In the genomic region with DNA sequence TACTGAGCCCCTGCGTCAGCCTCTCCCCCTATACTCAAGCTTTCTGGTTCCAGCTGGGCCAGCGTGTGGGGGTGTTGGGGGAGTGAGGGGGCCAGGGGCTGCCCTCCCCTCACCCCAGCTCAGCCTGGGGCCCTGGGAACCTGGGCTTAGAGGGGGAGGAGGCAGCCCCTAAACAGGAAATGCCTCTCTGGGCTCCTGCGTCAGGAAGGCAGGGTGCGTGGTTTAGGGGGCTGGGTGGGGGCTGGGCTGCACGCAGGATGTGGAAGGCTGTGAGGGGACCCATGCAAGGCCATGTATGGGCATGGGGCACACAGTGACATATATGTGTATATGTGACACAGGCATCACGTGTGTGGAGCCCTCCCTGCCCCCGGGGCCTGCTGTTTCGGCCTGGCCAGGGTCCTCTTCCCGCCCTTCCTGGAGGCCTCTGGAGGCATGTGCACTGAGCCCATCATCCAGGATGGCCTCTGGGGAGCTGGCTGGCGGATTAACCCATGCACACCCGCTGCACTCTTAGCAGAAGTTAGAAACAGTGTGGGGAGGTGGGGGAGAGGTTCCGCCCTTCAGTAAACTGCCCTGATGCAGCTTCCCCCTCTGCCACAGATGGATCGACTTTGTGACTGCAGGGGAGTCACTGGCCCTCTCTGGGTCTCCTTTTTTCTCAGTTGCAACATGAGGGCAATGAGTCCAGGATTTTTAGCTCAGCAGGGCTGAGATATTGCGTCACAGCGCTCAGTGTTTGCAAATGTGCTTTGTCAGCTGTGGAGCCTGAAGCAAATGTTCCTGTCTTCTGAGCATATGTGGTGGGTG, we compare ENCODE assay signal across 8 cellular contexts. TPM values are rescaled to one million over a fixed set of nuclear protein-coding genes. Genes with fewer than 3 reads are reported as not detected.
DNase-seq lines count a peak whose midpoint lies in the region; ATAC-seq, FAIRE-seq and TF ChIP-seq lines count a peak whose summit lies in the region.

No MANE protein-coding gene starts in this region.

- no peaks in the 10 kb centered on the region for H3K36me3 Mint-ChIP-seq in MCF 10A (ENCODE audit: insufficient read depth, unreplicated experiment)

- H3K4me3 ChIP-seq in OCI-LY7 (ENCODE audit: low read depth, low read length, poor library complexity, severe bottlenecking), result peak overlapping the region; percentile 49
- peak overlapping the region; percentile 11 to 66 (median 24) for H3K4me3 ChIP-seq in HepG2 (replicated peaks in 1 of 3; ENCODE audit: insufficient read depth in 1 of 3, low read depth in 2 of 3, low read length in 3 of 3)
- peak overlapping the region; percentile 10 to 45 (median 40) for H3K4me3 ChIP-seq in subcutaneous abdominal adipose tissue (ENCODE audit: low read depth in 1 of 5, low read length in 5 of 5)

- intact Hi-C loops in OCI-LY7 (cut with micrococcal nuclease; ENCODE audit: unreplicated experiment), result no loop called here
- intact Hi-C loops in MCF 10A (cut with micrococcal nuclease), result no loop called here
- intact Hi-C loops in HepG2 (cut with micrococcal nuclease; ENCODE audit: unreplicated experiment), result loop anchor here (10.0 kb wide), 1 partner anchor 67 kb away; no protein-coding TSS in a partner anchor

- H3K9me3 Mint-ChIP-seq in MCF 10A (ENCODE audit: unreplicated experiment), result no peaks in the 10 kb centered on the region

- H3K79me2 ChIP-seq in OCI-LY7 (ENCODE audit: insufficient read depth, low read depth, low read length), result no peaks in the 10 kb centered on the region
- H3K79me2 ChIP-seq in HepG2 (ENCODE audit: insufficient read depth, low read length), result no peaks in the 10 kb centered on the region

- H3K9me3 ChIP-seq in OCI-LY7 (ENCODE audit: low read length) (no peaks in the 10 kb centered on the region), HepG2 (ENCODE audit: low read length) (no peaks in the 10 kb centered on the region), subcutaneous abdominal adipose tissue (ENCODE audit: control insufficient read depth in 5 of 5, low read length in 5 of 5) (no peaks in the 10 kb centered on the region)

- peaks cover 36% of the 10 kb centered on the region for H3K4me1 ChIP-seq in OCI-LY7 (ENCODE audit: insufficient read depth, low read length, poor library complexity, severe bottlenecking)
- peaks cover 50% of the 10 kb centered on the region for H3K4me1 ChIP-seq in HepG2 (ENCODE audit: insufficient read depth, low read length)
- peaks cover 21 to 81% (median 79%) of the 10 kb centered on the region in 5 donors for H3K4me1 ChIP-seq in subcutaneous abdominal adipose tissue (ENCODE audit: control insufficient read depth in 5 of 5, insufficient read depth in 5 of 5, low read length in 5 of 5)

- in situ Hi-C loops in HepG2 (cut with HindIII; ENCODE audit: extremely low pct_ligation_motif_present, low pct_unique_long_range_greater_than_20kb), result no loop called here

- TF ChIP-seq CTCF in OCI-LY7 (conservative IDR thresholded peaks at IDR 0.05; ENCODE audit: low read length), result no peak
- TF ChIP-seq CTCF in MCF 10A (IDR thresholded peaks at IDR 0.05; ENCODE audit: unreplicated experiment), result no peak
- TF ChIP-seq CTCF in HepG2 (CRISPR knock-in tag; IDR thresholded peaks at IDR 0.05), result no peak

- H3K9ac ChIP-seq in HepG2 (ENCODE audit: insufficient read depth, low read depth, low read length) (peak overlapping the region; percentile 40), subcutaneous abdominal adipose tissue (ENCODE audit: low read length in 5 of 5) (no peak overlapping the region)

- peak overlapping the region; percentile 50 for H3K4me3 Mint-ChIP-seq in MCF 10A (ENCODE audit: unreplicated experiment)

- peak; percentile 38 for TF ChIP-seq POLR2A in GM19193 (IDR thresholded peaks at IDR 0.05; ENCODE audit: extremely low read depth, insufficient read depth, insufficient read length)
- TF ChIP-seq POLR2A in HepG2 (IDR thresholded peaks at IDR 0.05; ENCODE audit: insufficient read depth in 1 of 2, low read depth in 2 of 2, low read length in 2 of 2), result no peak

- H3K27ac Mint-ChIP-seq in MCF 10A (ENCODE audit: low read depth, unreplicated experiment), result peak overlapping the region; percentile 86

- no peaks in the 10 kb centered on the region for H4K20me1 ChIP-seq in OCI-LY7 (ENCODE audit: insufficient read depth, low read length)
- no peaks in the 10 kb centered on the region for H4K20me1 ChIP-seq in HepG2 (ENCODE audit: insufficient read depth, low read length)

- WGBS in HepG2 (ENCODE audit: low lambda C conversion rate), result 10% methylated on average over 6 of the region's 15 CpGs

- peak; percentile 66 for FAIRE-seq in HepG2 (lab: Jason Lieb, UNC)

- POLR2A ChIA-PET in OCI-LY7 (lab: Charles Lee) (interaction anchor here (0.6 to 1.2 kb wide), 2 partner anchors 32 to 39 kb away, joined by 3 read pairs; no protein-coding TSS in a partner anchor), MCF 10A (lab: Yijun Ruan, JAX) (interaction anchor here (0.6 to 3.0 kb wide), 12 partner anchors 9 to 460 kb away, joined by 3 to 23 read pairs (median 4); a partner anchor contains a TSS), HepG2 (lab: Yijun Ruan, JAX) (interaction anchor here (1.0 to 3.7 kb wide), 9 partner anchors 9 to 50 kb away, joined by 3 to 28 read pairs (median 6); a partner anchor contains a TSS)

- H3K36me3 ChIP-seq in OCI-LY7 (ENCODE audit: insufficient read depth, low read length), result no peaks in the 10 kb centered on the region
- H3K36me3 ChIP-seq in HepG2 (replicated peaks in 1 of 2; ENCODE audit: control insufficient read depth in 1 of 2, insufficient read depth in 2 of 2, low read length in 2 of 2), result no peaks in the 10 kb centered on the region
- H3K36me3 ChIP-seq in subcutaneous abdominal adipose tissue (ENCODE audit: control insufficient read depth in 5 of 5, insufficient read depth in 5 of 5, low read length in 5 of 5), result no peaks in the 10 kb centered on the region

- TF ChIP-seq RAD21 in HepG2 (CRISPR knock-in tag; IDR thresholded peaks at IDR 0.05), result peak; percentile 6; the same call in 1 of the 2 replicates

- TF ChIP-seq EP300 in HepG2 (IDR thresholded peaks at IDR 0.05; ENCODE audit: low read depth in 2 of 2, low read length in 2 of 2), result peak in 1 of 2 experiments; percentile 18; a peak in 1 of 4 replicates
- TF ChIP-seq EP300 in HepG2 (CRISPR knock-in tag; IDR thresholded peaks at IDR 0.05; ENCODE audit: borderline replicate concordance), result no peak

- H3K27me3 Mint-ChIP-seq in MCF 10A (ENCODE audit: insufficient read depth, unreplicated experiment), result no peaks in the 10 kb centered on the region

- peaks cover 22% of the 10 kb centered on the region for H3K4me1 Mint-ChIP-seq in MCF 10A (ENCODE audit: insufficient read depth, unreplicated experiment)

- peak overlapping the region; percentile 83 for H2AFZ ChIP-seq in OCI-LY7 (ENCODE audit: low read length)
- no peak overlapping the region for H2AFZ ChIP-seq in HepG2 (ENCODE audit: low read length)

- ATAC-seq in HepG2 (peak; percentile 10), HG03571 (IDR thresholded peaks at IDR 0.05; ENCODE audit: unreplicated experiment) (no peak), HG03159 (IDR thresholded peaks at IDR 0.05; ENCODE audit: unreplicated experiment) (no peak)

- 0 out of 5 replicates have a peak, but pooled peaks cover 0 to 6% of the 10 kb centered on the region in 2 experiments for H3K27me3 ChIP-seq in HepG2 (ENCODE audit: control insufficient read depth in 1 of 2, insufficient read depth in 2 of 2, low read length in 2 of 2)
- no peaks in the 10 kb centered on the region for H3K27me3 ChIP-seq in subcutaneous abdominal adipose tissue (ENCODE audit: control insufficient read depth in 5 of 5, insufficient read depth in 4 of 5, low read length in 5 of 5)

- CTCF ChIA-PET in OCI-LY7 (lab: Charles Lee; ENCODE audit: unreplicated experiment), result interaction anchor here (0.9 to 1.0 kb wide), 2 partner anchors 51 to 54 kb away, joined by 3 to 4 read pairs; a partner anchor contains a TSS
- CTCF ChIA-PET in MCF 10A (lab: Yijun Ruan, JAX), result interaction anchor here (0.8 to 1.2 kb wide), 3 partner anchors 17 to 34 kb away, joined by 3 to 4 read pairs (median 4); a partner anchor contains a TSS
- CTCF ChIA-PET in HepG2 (lab: Yijun Ruan, JAX; ENCODE audit: low intra/inter-chr PET ratio, low total read pairs), result no interaction called here

- H3K27ac ChIP-seq in OCI-LY7 (ENCODE audit: low read depth, low read length, poor library complexity, severe bottlenecking) (peak overlapping the region; percentile 83), HepG2 (ENCODE audit: extremely low read length, insufficient read depth, low read length) (peak overlapping the region; percentile 32), subcutaneous abdominal adipose tissue (ENCODE audit: low read depth, low read length) (peak overlapping the region; percentile 80)

- BruUV-seq in OCI-LY7 (replicated peaks; lab: Mats Ljungman, UMichigan), result no TSS peak
- BruUV-seq in MCF 10A (replicated peaks; lab: Mats Ljungman, UMichigan), result no TSS peak
- BruUV-seq in HepG2 (replicated peaks; lab: Mats Ljungman, UMichigan), result no TSS peak

- H3K4me2 ChIP-seq in OCI-LY7 (ENCODE audit: low read length), result peak overlapping the region; percentile 81
- peak overlapping the region; percentile 78 for H3K4me2 ChIP-seq in HepG2 (ENCODE audit: low read depth, low read length)

- peak; percentile 80 for DNase-seq in OCI-LY7 (ENCODE audit: low spot score)
- DNase-seq in MCF 10A (ENCODE audit: unreplicated experiment), result peak; percentile 90
- peak; percentile 70 for DNase-seq in HepG2 (ENCODE audit: low spot score)
- DNase-seq in NCI-H187 treated with DMSO at 0.1 percent for 48 hours (lab: John Stamatoyannopoulos, UW), result no peak

- no peaks in the 10 kb centered on the region for H3K9me2 ChIP-seq in OCI-LY7 (ENCODE audit: insufficient read depth, low read length)

RNA-seq across cellular contexts. Expression of a gene that starts 1.1 kb away (rescaled TPM):
- 0.08 TPM in 1 of 2 replicates, not detected in the other for total RNA-seq in OCI-LY7 (2014; rRNA removed; shearing (Covaris generic))
- 0.18 and 0.46 TPM in 2 replicates for total RNA-seq in OCI-LY7 (2022)
- total RNA-seq in MCF 10A (2022), result not detected in 2 replicates
- 0.20 and 0.35 TPM in 2 replicates for total RNA-seq in HepG2 (2016; rRNA removed; fragmentation: Illumina TruSeq; extraction: Trizol)
- not detected in 2 replicates for total RNA-seq in HepG2 (2016; cell fraction: cytosol; rRNA removed; fragmentation: Illumina TruSeq; extraction: Trizol; ENCODE audit: low read depth)
- 0.09 and 0.35 TPM in 2 replicates for total RNA-seq in HepG2 (2016; cell fraction: insoluble cytoplasmic fraction; rRNA removed; fragmentation: Illumina TruSeq; extraction: Trizol)
- 0.06 TPM in 1 of 2 replicates, not detected in the other for total RNA-seq in HepG2 (2016; cell fraction: membrane; rRNA removed; fragmentation: Illumina TruSeq; extraction: Trizol)
- total RNA-seq in HepG2 (2016; cell fraction: nucleus; rRNA removed; fragmentation: Illumina TruSeq; extraction: Trizol), result 0.37 and 0.44 TPM in 2 replicates
- 0.20 and 0.25 TPM in 2 replicates for polyA plus RNA-seq in HepG2 (2011; rRNA removed)
- 0.23 and 0.32 TPM in 2 replicates for polyA plus RNA-seq in HepG2 (2011; cell fraction: cytosol; rRNA removed)
- polyA plus RNA-seq in HepG2 (2011; cell fraction: nucleus; rRNA removed), result 0.80 and 0.85 TPM in 2 replicates
- polyA plus RNA-seq in HepG2 (2012), result 0.51 and 1.1 TPM in 2 replicates
- polyA plus RNA-seq in HepG2 (2016; cell fraction: cytosol; fragmentation: Illumina TruSeq; extraction: Trizol; ENCODE audit: low read depth), result 0.08 and 0.09 TPM in 2 replicates
- 0.27 and 0.71 TPM in 2 replicates for polyA plus RNA-seq in HepG2 (2016; cell fraction: insoluble cytoplasmic fraction; fragmentation: Illumina TruSeq; extraction: Trizol; ENCODE audit: low read depth)
- polyA plus RNA-seq in HepG2 (2016; cell fraction: membrane; fragmentation: Illumina TruSeq; extraction: Trizol; ENCODE audit: low read depth), result 0.18 and 0.36 TPM in 2 replicates
- 2.6 and 2.7 TPM in 2 replicates for polyA plus RNA-seq in HepG2 (2016; cell fraction: nucleus; fragmentation: Illumina TruSeq; extraction: Trizol; ENCODE audit: insufficient read depth, low read depth)
- polyA minus RNA-seq in HepG2 (2011; rRNA and poly(A)+ RNA removed; ENCODE audit: low replicate concordance), result 0.09 and 1.0 TPM in 2 replicates
- 0.40 and 0.88 TPM in 2 replicates for polyA minus RNA-seq in HepG2 (2011; cell fraction: cytosol; rRNA and poly(A)+ RNA removed)
- polyA minus RNA-seq in HepG2 (2011; cell fraction: nucleus; rRNA and poly(A)+ RNA removed), result 0.26 and 0.50 TPM in 2 replicates

RNA-seq across cellular contexts. Expression of a gene that starts 18.3 kb away (rescaled TPM):
- 1.2 and 1.6 TPM in 2 replicates for total RNA-seq in OCI-LY7 (2014; rRNA removed; shearing (Covaris generic))
- total RNA-seq in OCI-LY7 (2022) (2.9 and 3.7 TPM in 2 replicates), MCF 10A (2022) (38.7 and 50.2 TPM in 2 replicates), HepG2 (2016; rRNA removed; fragmentation: Illumina TruSeq; extraction: Trizol) (3.9 and 4.1 TPM in 2 replicates)
- total RNA-seq in HepG2 (2016; cell fraction: cytosol; rRNA removed; fragmentation: Illumina TruSeq; extraction: Trizol; ENCODE audit: low read depth), result 1.6 and 2.4 TPM in 2 replicates
- 3.5 and 4.5 TPM in 2 replicates for total RNA-seq in HepG2 (2016; cell fraction: insoluble cytoplasmic fraction; rRNA removed; fragmentation: Illumina TruSeq; extraction: Trizol)
- 2.0 and 2.9 TPM in 2 replicates for total RNA-seq in HepG2 (2016; cell fraction: membrane; rRNA removed; fragmentation: Illumina TruSeq; extraction: Trizol)
- 3.5 TPM in 2 replicates for total RNA-seq in HepG2 (2016; cell fraction: nucleus; rRNA removed; fragmentation: Illumina TruSeq; extraction: Trizol)
- polyA plus RNA-seq in HepG2 (2011; rRNA removed), result 2.4 and 4.2 TPM in 2 replicates
- 3.6 and 24.3 TPM in 2 replicates for polyA plus RNA-seq in HepG2 (2011; cell fraction: cytosol; rRNA removed)
- 13.9 and 17.2 TPM in 2 replicates for polyA plus RNA-seq in HepG2 (2011; cell fraction: nucleus; rRNA removed)
- 3.3 TPM in 2 replicates for polyA plus RNA-seq in HepG2 (2012)
- polyA plus RNA-seq in HepG2 (2016; cell fraction: cytosol; fragmentation: Illumina TruSeq; extraction: Trizol; ENCODE audit: low read depth), result 0.76 and 1.0 TPM in 2 replicates
- 2.9 and 4.1 TPM in 2 replicates for polyA plus RNA-seq in HepG2 (2016; cell fraction: insoluble cytoplasmic fraction; fragmentation: Illumina TruSeq; extraction: Trizol; ENCODE audit: low read depth)
- polyA plus RNA-seq in HepG2 (2016; cell fraction: membrane; fragmentation: Illumina TruSeq; extraction: Trizol; ENCODE audit: low read depth), result 1.4 and 2.1 TPM in 2 replicates
- polyA plus RNA-seq in HepG2 (2016; cell fraction: nucleus; fragmentation: Illumina TruSeq; extraction: Trizol; ENCODE audit: insufficient read depth, low read depth), result 8.7 and 9.1 TPM in 2 replicates
- polyA minus RNA-seq in HepG2 (2011; rRNA and poly(A)+ RNA removed; ENCODE audit: low replicate concordance), result 6.2 and 14.2 TPM in 2 replicates
- 2.4 and 4.0 TPM in 2 replicates for polyA minus RNA-seq in HepG2 (2011; cell fraction: cytosol; rRNA and poly(A)+ RNA removed)
- 2.0 and 2.4 TPM in 2 replicates for polyA minus RNA-seq in HepG2 (2011; cell fraction: nucleus; rRNA and poly(A)+ RNA removed)

RNA-seq across cellular contexts. Expression of a gene that starts 26.3 kb away (rescaled TPM):
- not detected in 2 replicates for total RNA-seq in OCI-LY7 (2014; rRNA removed; shearing (Covaris generic))
- not detected in 2 replicates for total RNA-seq in OCI-LY7 (2022)
- total RNA-seq in MCF 10A (2022), result 0.12 TPM in 1 of 2 replicates, not detected in the other
- total RNA-seq in HepG2 (2016; rRNA removed; fragmentation: Illumina TruSeq; extraction: Trizol), result 0.10 and 0.18 TPM in 2 replicates
- total RNA-seq in HepG2 (2016; cell fraction: cytosol; rRNA removed; fragmentation: Illumina TruSeq; extraction: Trizol; ENCODE audit: low read depth), result 0.09 and 0.10 TPM in 2 replicates
- 0.09 and 0.13 TPM in 2 replicates for total RNA-seq in HepG2 (2016; cell fraction: insoluble cytoplasmic fraction; rRNA removed; fragmentation: Illumina TruSeq; extraction: Trizol)
- 0.10 and 0.15 TPM in 2 replicates for total RNA-seq in HepG2 (2016; cell fraction: membrane; rRNA removed; fragmentation: Illumina TruSeq; extraction: Trizol)
- total RNA-seq in HepG2 (2016; cell fraction: nucleus; rRNA removed; fragmentation: Illumina TruSeq; extraction: Trizol), result 0.13 and 0.19 TPM in 2 replicates
- polyA plus RNA-seq in HepG2 (2011; rRNA removed), result 0.33 and 0.48 TPM in 2 replicates
- 0.35 and 0.48 TPM in 2 replicates for polyA plus RNA-seq in HepG2 (2011; cell fraction: cytosol; rRNA removed)
- 0.74 and 0.76 TPM in 2 replicates for polyA plus RNA-seq in HepG2 (2011; cell fraction: nucleus; rRNA removed)
- polyA plus RNA-seq in HepG2 (2012), result 0.40 and 0.52 TPM in 2 replicates
- polyA plus RNA-seq in HepG2 (2016; cell fraction: cytosol; fragmentation: Illumina TruSeq; extraction: Trizol; ENCODE audit: low read depth), result 0.07 TPM in 1 of 2 replicates, not detected in the other
- 0.14 and 0.15 TPM in 2 replicates for polyA plus RNA-seq in HepG2 (2016; cell fraction: insoluble cytoplasmic fraction; fragmentation: Illumina TruSeq; extraction: Trizol; ENCODE audit: low read depth)
- polyA plus RNA-seq in HepG2 (2016; cell fraction: membrane; fragmentation: Illumina TruSeq; extraction: Trizol; ENCODE audit: low read depth), result 0.11 and 0.16 TPM in 2 replicates
- polyA plus RNA-seq in HepG2 (2016; cell fraction: nucleus; fragmentation: Illumina TruSeq; extraction: Trizol; ENCODE audit: insufficient read depth, low read depth), result 0.17 and 0.18 TPM in 2 replicates
- 0.09 and 1.0 TPM in 2 replicates for polyA minus RNA-seq in HepG2 (2011; rRNA and poly(A)+ RNA removed; ENCODE audit: low replicate concordance)
- polyA minus RNA-seq in HepG2 (2011; cell fraction: cytosol; rRNA and poly(A)+ RNA removed), result 0.26 and 0.30 TPM in 2 replicates
- polyA minus RNA-seq in HepG2 (2011; cell fraction: nucleus; rRNA and poly(A)+ RNA removed), result 0.62 and 0.77 TPM in 2 replicates

RNA-seq across cellular contexts. Expression of a gene that starts 26.9 kb away (rescaled TPM):
- 43.8 and 56.2 TPM in 2 replicates for total RNA-seq in OCI-LY7 (2014; rRNA removed; shearing (Covaris generic))
- total RNA-seq in OCI-LY7 (2022) (35.9 and 43.1 TPM in 2 replicates), MCF 10A (2022) (53.2 and 55.4 TPM in 2 replicates), HepG2 (2016; rRNA removed; fragmentation: Illumina TruSeq; extraction: Trizol) (55.7 and 63.1 TPM in 2 replicates)
- 15.1 and 18.0 TPM in 2 replicates for total RNA-seq in HepG2 (2016; cell fraction: cytosol; rRNA removed; fragmentation: Illumina TruSeq; extraction: Trizol; ENCODE audit: low read depth)
- total RNA-seq in HepG2 (2016; cell fraction: insoluble cytoplasmic fraction; rRNA removed; fragmentation: Illumina TruSeq; extraction: Trizol), result 55.6 and 65.9 TPM in 2 replicates
- total RNA-seq in HepG2 (2016; cell fraction: membrane; rRNA removed; fragmentation: Illumina TruSeq; extraction: Trizol), result 28.2 and 32.2 TPM in 2 replicates
- total RNA-seq in HepG2 (2016; cell fraction: nucleus; rRNA removed; fragmentation: Illumina TruSeq; extraction: Trizol), result 23.2 and 25.5 TPM in 2 replicates
- polyA plus RNA-seq in HepG2 (2011; rRNA removed), result 15.8 and 16.8 TPM in 2 replicates
- 15.3 and 20.1 TPM in 2 replicates for polyA plus RNA-seq in HepG2 (2011; cell fraction: cytosol; rRNA removed)
- polyA plus RNA-seq in HepG2 (2011; cell fraction: nucleus; rRNA removed), result 19.9 and 20.4 TPM in 2 replicates
- 8.8 and 11.6 TPM in 2 replicates for polyA plus RNA-seq in HepG2 (2012)
- 11.6 and 12.3 TPM in 2 replicates for polyA plus RNA-seq in HepG2 (2016; cell fraction: cytosol; fragmentation: Illumina TruSeq; extraction: Trizol; ENCODE audit: low read depth)
- polyA plus RNA-seq in HepG2 (2016; cell fraction: insoluble cytoplasmic fraction; fragmentation: Illumina TruSeq; extraction: Trizol; ENCODE audit: low read depth), result 54.5 and 57.6 TPM in 2 replicates
- polyA plus RNA-seq in HepG2 (2016; cell fraction: membrane; fragmentation: Illumina TruSeq; extraction: Trizol; ENCODE audit: low read depth), result 20.8 and 22.1 TPM in 2 replicates
- 38.8 and 42.9 TPM in 2 replicates for polyA plus RNA-seq in HepG2 (2016; cell fraction: nucleus; fragmentation: Illumina TruSeq; extraction: Trizol; ENCODE audit: insufficient read depth, low read depth)
- 8.1 and 30.0 TPM in 2 replicates for polyA minus RNA-seq in HepG2 (2011; rRNA and poly(A)+ RNA removed; ENCODE audit: low replicate concordance)
- polyA minus RNA-seq in HepG2 (2011; cell fraction: cytosol; rRNA and poly(A)+ RNA removed), result 2.9 TPM in 2 replicates
- 4.2 and 5.5 TPM in 2 replicates for polyA minus RNA-seq in HepG2 (2011; cell fraction: nucleus; rRNA and poly(A)+ RNA removed)

RNA-seq across cellular contexts. Expression of a gene that starts 29.0 kb away (rescaled TPM):
- total RNA-seq in OCI-LY7 (2014; rRNA removed; shearing (Covaris generic)), result 63.9 and 73.4 TPM in 2 replicates
- total RNA-seq in OCI-LY7 (2022) (44.9 and 57.2 TPM in 2 replicates), MCF 10A (2022) (143 and 144 TPM in 2 replicates), HepG2 (2016; rRNA removed; fragmentation: Illumina TruSeq; extraction: Trizol) (78.9 and 145 TPM in 2 replicates)
- 67.9 and 97.5 TPM in 2 replicates for total RNA-seq in HepG2 (2016; cell fraction: cytosol; rRNA removed; fragmentation: Illumina TruSeq; extraction: Trizol; ENCODE audit: low read depth)
- total RNA-seq in HepG2 (2016; cell fraction: insoluble cytoplasmic fraction; rRNA removed; fragmentation: Illumina TruSeq; extraction: Trizol), result 79.1 and 144 TPM in 2 replicates
- 74.6 and 94.5 TPM in 2 replicates for total RNA-seq in HepG2 (2016; cell fraction: membrane; rRNA removed; fragmentation: Illumina TruSeq; extraction: Trizol)
- total RNA-seq in HepG2 (2016; cell fraction: nucleus; rRNA removed; fragmentation: Illumina TruSeq; extraction: Trizol), result 100 and 123 TPM in 2 replicates
- 133 and 166 TPM in 2 replicates for polyA plus RNA-seq in HepG2 (2011; rRNA removed)
- polyA plus RNA-seq in HepG2 (2011; cell fraction: cytosol; rRNA removed), result 145 and 216 TPM in 2 replicates
- 188 and 197 TPM in 2 replicates for polyA plus RNA-seq in HepG2 (2011; cell fraction: nucleus; rRNA removed)
- polyA plus RNA-seq in HepG2 (2012), result 82.1 and 113 TPM in 2 replicates
- 70.4 and 85.6 TPM in 2 replicates for polyA plus RNA-seq in HepG2 (2016; cell fraction: cytosol; fragmentation: Illumina TruSeq; extraction: Trizol; ENCODE audit: low read depth)
- 74.0 and 87.7 TPM in 2 replicates for polyA plus RNA-seq in HepG2 (2016; cell fraction: insoluble cytoplasmic fraction; fragmentation: Illumina TruSeq; extraction: Trizol; ENCODE audit: low read depth)
- polyA plus RNA-seq in HepG2 (2016; cell fraction: membrane; fragmentation: Illumina TruSeq; extraction: Trizol; ENCODE audit: low read depth), result 69.4 and 78.0 TPM in 2 replicates
- polyA plus RNA-seq in HepG2 (2016; cell fraction: nucleus; fragmentation: Illumina TruSeq; extraction: Trizol; ENCODE audit: insufficient read depth, low read depth), result 157 and 186 TPM in 2 replicates
- 241 and 330 TPM in 2 replicates for polyA minus RNA-seq in HepG2 (2011; rRNA and poly(A)+ RNA removed; ENCODE audit: low replicate concordance)
- polyA minus RNA-seq in HepG2 (2011; cell fraction: cytosol; rRNA and poly(A)+ RNA removed), result 159 and 162 TPM in 2 replicates
- polyA minus RNA-seq in HepG2 (2011; cell fraction: nucleus; rRNA and poly(A)+ RNA removed), result 44.9 and 46.5 TPM in 2 replicates

Comparison
In these comparisons a context has a peak if more than half of its experiments do, and no peak if none do; other contexts are left out.
1. H3K27ac ChIP-seq: peak in every context shown above with its lines; median percentile 83 in OCI-LY7; 80 in subcutaneous abdominal adipose tissue; 32 in HepG2.